Comparison of ENCODE assay signal across 9 cellular contexts in the genomic region with DNA sequence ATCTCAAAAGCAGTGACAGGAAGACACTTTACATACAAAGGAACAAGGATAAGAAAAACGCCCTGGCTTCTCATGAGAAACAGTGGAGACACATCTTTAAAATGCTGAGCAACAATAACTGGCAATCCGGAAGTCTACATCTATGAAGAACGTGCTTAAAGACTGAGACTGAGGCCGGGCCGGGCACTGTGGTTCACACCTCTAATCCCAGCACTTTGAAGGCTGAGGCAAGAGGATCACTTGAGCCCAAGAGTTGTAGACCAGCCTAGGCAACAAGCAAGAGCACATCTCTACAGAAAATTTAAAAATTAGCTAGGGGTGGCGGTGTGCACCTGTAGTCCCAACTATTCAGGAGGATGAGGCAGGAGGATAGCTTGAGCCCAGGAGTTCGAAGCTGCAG. TPM values are rescaled to one million over a fixed set of nuclear protein-coding genes. Genes with fewer than 3 reads are reported as not detected.
"Had no signal": no experiment of that assay in that cellular context is flagged by ENCODE, and none has a peak within 500 bp of the region (broad histone marks: within the 10 kb centered on the region; RNA-seq: fewer than 3 reads in every experiment).

No MANE protein-coding gene starts in this region.

- FAIRE-seq: H1, H54, HepG2 had no signal

- DNase-seq: HCEC 1CT had no signal

- H3K9me3 Mint-ChIP-seq: GM23338 had no signal

- H3K36me3 Mint-ChIP-seq: IgD-negative memory B cell had no signal

- ATAC-seq: GM23338, HepG2 had no signal

- H3K27ac Mint-ChIP-seq: GM23338, H9, IgD-negative memory B cell had no signal

- H3K4me3 ChIP-seq: GM23338 had no signal

- H3K27ac ChIP-seq: HL-60 had no signal

- H3K4me3 Mint-ChIP-seq: GM23338, H9, IgD-negative memory B cell had no signal

RNA-seq across cellular contexts. Expression of a gene that starts 2.1 kb away (rescaled TPM):
- total RNA-seq: GM23338, H9, HepG2, HT1080 had no signal
- polyA plus RNA-seq: GM23338, HepG2, IgD-negative memory B cell had no signal

RNA-seq across cellular contexts. Expression of a gene that starts 12.9 kb away (rescaled TPM):
- total RNA-seq: GM23338, H1, H9, HepG2, HT1080 had no signal
- polyA plus RNA-seq: GM23338, H1, HepG2, IgD-negative memory B cell had no signal

RNA-seq across cellular contexts. Expression of a gene that starts 17.4 kb away (rescaled TPM):
- total RNA-seq: GM23338, H1, H9, HepG2, HT1080 had no signal
- polyA plus RNA-seq: GM23338, HepG2, IgD-negative memory B cell had no signal

RNA-seq across cellular contexts. Expression of a gene that starts 26.3 kb away (rescaled TPM):
- total RNA-seq: GM23338, H1, H9, HepG2, HT1080 had no signal
- polyA plus RNA-seq: GM23338, H1, HepG2, IgD-negative memory B cell had no signal

RNA-seq across cellular contexts. Expression of a gene that starts 27.3 kb away (rescaled TPM):
- total RNA-seq: HT1080 had no signal
- polyA plus RNA-seq: IgD-negative memory B cell had no signal
